In the genomic region with DNA sequence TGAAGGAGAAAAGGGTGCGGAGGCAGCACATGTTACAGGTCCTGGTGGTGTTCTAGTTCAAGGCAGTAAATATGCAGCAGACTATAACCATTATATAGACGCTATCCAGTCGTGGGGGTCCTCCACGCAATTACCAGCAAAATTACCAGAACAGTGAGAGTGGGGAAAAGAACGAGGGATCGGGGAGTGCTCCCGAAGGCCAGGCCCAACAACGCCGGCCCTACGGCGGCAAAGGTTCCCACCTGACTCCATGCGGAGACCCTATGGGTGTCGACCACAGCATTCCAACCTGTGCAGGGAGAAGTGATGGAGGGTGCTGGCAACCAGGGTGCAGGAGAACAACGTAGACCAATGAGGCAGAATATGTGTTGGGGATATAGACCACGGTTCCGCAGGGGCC, we compare ENCODE assay signal across 7 cellular contexts.
"Had no signal": no experiment of that assay in that cellular context is flagged by ENCODE, and none has a peak within 500 bp of the region (broad histone marks: within the 10 kb centered on the region; RNA-seq: fewer than 3 reads in every experiment).

No MANE protein-coding gene starts in this region.

- H3K4me3 ChIP-seq: HAP-1 had no signal

- H3K27ac ChIP-seq: HL-60 had no signal

- H3K36me3 Mint-ChIP-seq: IgD-negative memory B cell had no signal

- H3K36me3 ChIP-seq: HAP-1 had no signal

- H3K27ac Mint-ChIP-seq: HFFc6 had no signal

- H3K9me3 Mint-ChIP-seq: HFFc6, IgD-negative memory B cell had no signal

- H3K4me1 ChIP-seq: HAP-1 had no signal

- H3K4me3 Mint-ChIP-seq: HFFc6, IgD-negative memory B cell had no signal

- ATAC-seq: HCT116, HepG2 had no signal

- DNase-seq: GOT3, HFFc6 had no signal
